ENCODE assay signal across 1 cellular context in the genomic region with DNA sequence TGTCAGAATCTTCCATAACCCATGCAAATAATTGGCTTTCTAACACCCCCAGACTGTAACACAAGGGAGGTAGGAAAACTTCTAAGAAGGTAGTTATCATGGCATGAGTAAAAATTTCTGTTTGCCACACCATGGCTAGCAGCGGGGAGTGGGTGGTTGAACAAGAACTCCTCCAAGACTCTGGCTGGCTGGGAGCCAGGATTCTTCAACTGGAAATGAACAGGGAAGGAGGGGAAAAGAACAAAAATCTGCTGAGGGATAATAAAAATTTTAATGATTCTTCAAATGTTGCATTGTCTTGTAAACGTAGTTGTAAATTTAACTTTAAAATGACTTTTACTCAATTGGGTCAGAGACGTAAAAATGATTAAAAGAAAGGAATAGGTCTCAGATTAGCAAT.
TF ChIP-seq lines count a peak whose summit lies in the region.

No MANE protein-coding gene starts in this region.

TF ChIP-seq in GM23338, 12 proteins besides CTCF, POLR2A, EP300 and RAD21:
- TF ChIP-seq ZNF462 (CRISPR knock-in tag; IDR thresholded peaks at IDR 0.05) (no peak), EZH2 (IDR thresholded peaks at IDR 0.05; ENCODE audit: low read depth, unreplicated experiment) (no peak), POLR2AphosphoS5 (IDR thresholded peaks at IDR 0.05; ENCODE audit: low read depth) (no peak), ZNF114 (CRISPR knock-in tag; IDR thresholded peaks at IDR 0.05) (no peak), CREB1 (CRISPR knock-in tag; IDR thresholded peaks at IDR 0.05; ENCODE audit: low read depth) (no peak)
- TF ChIP-seq, protein P1, sequence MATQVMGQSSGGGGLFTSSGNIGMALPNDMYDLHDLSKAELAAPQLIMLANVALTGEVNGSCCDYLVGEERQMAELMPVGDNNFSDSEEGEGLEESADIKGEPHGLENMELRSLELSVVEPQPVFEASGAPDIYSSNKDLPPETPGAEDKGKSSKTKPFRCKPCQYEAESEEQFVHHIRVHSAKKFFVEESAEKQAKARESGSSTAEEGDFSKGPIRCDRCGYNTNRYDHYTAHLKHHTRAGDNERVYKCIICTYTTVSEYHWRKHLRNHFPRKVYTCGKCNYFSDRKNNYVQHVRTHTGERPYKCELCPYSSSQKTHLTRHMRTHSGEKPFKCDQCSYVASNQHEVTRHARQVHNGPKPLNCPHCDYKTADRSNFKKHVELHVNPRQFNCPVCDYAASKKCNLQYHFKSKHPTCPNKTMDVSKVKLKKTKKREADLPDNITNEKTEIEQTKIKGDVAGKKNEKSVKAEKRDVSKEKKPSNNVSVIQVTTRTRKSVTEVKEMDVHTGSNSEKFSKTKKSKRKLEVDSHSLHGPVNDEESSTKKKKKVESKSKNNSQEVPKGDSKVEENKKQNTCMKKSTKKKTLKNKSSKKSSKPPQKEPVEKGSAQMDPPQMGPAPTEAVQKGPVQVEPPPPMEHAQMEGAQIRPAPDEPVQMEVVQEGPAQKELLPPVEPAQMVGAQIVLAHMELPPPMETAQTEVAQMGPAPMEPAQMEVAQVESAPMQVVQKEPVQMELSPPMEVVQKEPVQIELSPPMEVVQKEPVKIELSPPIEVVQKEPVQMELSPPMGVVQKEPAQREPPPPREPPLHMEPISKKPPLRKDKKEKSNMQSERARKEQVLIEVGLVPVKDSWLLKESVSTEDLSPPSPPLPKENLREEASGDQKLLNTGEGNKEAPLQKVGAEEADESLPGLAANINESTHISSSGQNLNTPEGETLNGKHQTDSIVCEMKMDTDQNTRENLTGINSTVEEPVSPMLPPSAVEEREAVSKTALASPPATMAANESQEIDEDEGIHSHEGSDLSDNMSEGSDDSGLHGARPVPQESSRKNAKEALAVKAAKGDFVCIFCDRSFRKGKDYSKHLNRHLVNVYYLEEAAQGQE (IDR thresholded peaks at IDR 0.05; ENCODE audit: unreplicated experiment): no peak
TF ChIP-seq in GM23338: peak in this region for 0.
